In genomic region chr11:133663135-133663534, GRCh38 we compare ENCODE assay signal across 17 cellular contexts.
DNase-seq lines count a peak whose midpoint lies in the region; ATAC-seq lines count a peak whose summit lies in the region.
"Had no signal": no experiment of that assay in that cellular context is flagged by ENCODE, and none has a peak within 500 bp of the region (broad histone marks: within the 10 kb centered on the region; RNA-seq: fewer than 3 reads in every experiment).

No MANE protein-coding gene starts in this region.

- intact Hi-C loops in left cardiac atrium (cut with DNase I), result no loop called here

- ATAC-seq in left cardiac atrium, result no peak
- ATAC-seq: A549; CD8-positive, alpha-beta T cell; HCT116 had no signal

- no peak overlapping the region for H3K4me3 ChIP-seq in Jurkat, Clone E6-1 (ENCODE audit: low read length)
- H3K4me3 ChIP-seq: A549, GM23248 had no signal

- peak; percentile 24 for DNase-seq in NK-92 treated with Interleukin-12 subunit alpha and Interleukin-12 subunit beta, amount 100 ng/mL, for 24 hours (lab: John Stamatoyannopoulos, UW)
- DNase-seq in NK-92 (lab: John Stamatoyannopoulos, UW; ENCODE audit: unreplicated experiment) (no peak), ecto neural progenitor cell (ENCODE audit: low spot score) (peak; percentile 9), HUDEP-2 (lab: John Stamatoyannopoulos, UW; ENCODE audit: unreplicated experiment in 76 of 76) (no peak), left cardiac atrium (no peak)
- DNase-seq in Jurkat, Clone E6-1 (ENCODE audit: low read depth, low spot score), result peak; percentile 65
- no peak for DNase-seq in activated T-cell treated with anti-CD3 and anti-CD28 coated beads, Interleukin-2, amount 50 U/mL, for 48 hours
- DNase-seq: AML-193; Calu3; CD8-positive, alpha-beta T cell; DMS79 treated with DMSO at 0.1 percent for 48 hours; GM23248; HFFc6; IMR-90; KBM-7 had no signal

Comparison
In these comparisons a context has a peak if more than half of its experiments do, and no peak if none do; other contexts are left out.
1. DNase-seq: peak in NK-92 treated with Interleukin-12 subunit alpha and Interleukin-12 subunit beta, amount 100 ng/mL, for 24 hours (single experiment), Jurkat, Clone E6-1 (single experiment) and ecto neural progenitor cell (single experiment); none in NK-92 (single experiment), activated T-cell treated with anti-CD3 and anti-CD28 coated beads, Interleukin-2, amount 50 U/mL, for 48 hours (0 of 2), HUDEP-2 (0 of 76) and left cardiac atrium (single experiment).